ENCODE assay signal across 8 cellular contexts in the genomic region with DNA sequence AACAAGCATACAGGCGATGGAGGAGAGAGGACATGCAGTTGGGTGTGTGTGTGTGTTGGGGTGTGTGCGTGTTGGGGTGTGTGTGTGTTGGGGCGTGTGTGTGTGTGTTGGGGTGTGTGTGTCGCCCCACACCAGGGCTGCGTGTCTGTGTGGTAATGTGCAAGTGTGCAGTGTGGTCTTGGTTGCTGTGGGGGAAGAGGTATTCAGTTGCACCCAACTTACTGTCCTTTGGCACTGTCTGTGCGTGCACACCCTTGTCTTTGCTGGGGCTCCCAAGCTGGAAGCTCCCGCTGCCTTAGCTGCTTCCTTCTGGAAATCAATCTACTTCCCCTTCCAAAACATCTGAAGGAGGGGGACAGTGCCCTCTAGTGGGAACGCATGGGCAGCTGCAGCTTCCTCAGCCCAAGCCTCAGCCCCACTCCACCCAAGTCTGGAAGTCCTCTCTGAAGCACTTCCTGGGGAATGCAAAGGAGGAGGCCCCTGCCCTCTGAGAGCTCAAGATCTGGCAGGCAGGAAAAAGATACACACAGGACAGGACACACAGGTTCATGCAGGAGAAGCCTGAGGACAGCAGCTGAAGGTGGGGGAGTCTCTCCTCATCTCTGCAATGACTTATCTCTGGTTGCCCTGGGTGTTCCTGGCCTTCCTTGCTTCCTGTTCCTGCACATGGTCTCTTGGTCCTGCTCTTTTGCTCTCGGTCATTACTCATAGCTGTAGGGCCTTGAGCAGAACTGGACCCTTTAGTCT. TPM values are rescaled to one million over a fixed set of nuclear protein-coding genes. Genes with fewer than 3 reads are reported as not detected.
DNase-seq lines count a peak whose midpoint lies in the region; ATAC-seq and TF ChIP-seq lines count a peak whose summit lies in the region.

No MANE protein-coding gene starts in this region.

- H3K9ac ChIP-seq in BLaER1 treated with 17β-estradiol and CSF1 and Interleukin-3, amounts not matched to agents 10 nM and 100 nM = peak overlapping the region in 2 of 11 experiments; percentile 27 to 29; a peak in 2 of 22 replicates

- no peaks in the 10 kb centered on the region; a peak in 2 of 22 replicates for H4K20me1 ChIP-seq in BLaER1 treated with 17β-estradiol and CSF1 and Interleukin-3, amounts not matched to agents 10 nM and 100 nM

- H3K9me3 ChIP-seq in BLaER1 treated with 17β-estradiol and CSF1 and Interleukin-3, amounts not matched to agents 10 nM and 100 nM (replicated peaks in 1 of 11) = no peaks in the 10 kb centered on the region

- no peaks in the 10 kb centered on the region for H3K27me3 ChIP-seq in BLaER1 treated with 17β-estradiol and CSF1 and Interleukin-3, amounts not matched to agents 10 nM and 100 nM

- H3K4me2 ChIP-seq in BLaER1 treated with 17β-estradiol and CSF1 and Interleukin-3, amounts not matched to agents 10 nM and 100 nM = peak overlapping the region in 10 of 11 experiments; percentile 3 to 58 (median 44); a peak in 13 of 22 replicates

- H3K36me3 Mint-ChIP-seq in activated CD4-positive, alpha-beta memory T cell treated with anti-CD3 and anti-CD28 coated beads for 36 hours = no peaks in the 10 kb centered on the region
- no peaks in the 10 kb centered on the region for H3K36me3 Mint-ChIP-seq in endothelial cell (ENCODE audit: low read depth, unreplicated experiment)

- POLR2A ChIA-PET in activated CD4-positive, alpha-beta memory T cell treated with anti-CD3 and anti-CD28 coated beads for 36 hours (lab: Charles Lee) = no interaction called here

- no peaks in the 10 kb centered on the region for H3K27me3 Mint-ChIP-seq in activated CD4-positive, alpha-beta memory T cell treated with anti-CD3 and anti-CD28 coated beads for 36 hours
- H3K27me3 Mint-ChIP-seq in endothelial cell (ENCODE audit: unreplicated experiment) = peaks cover 8% of the 10 kb centered on the region

- CTCF ChIA-PET in activated CD4-positive, alpha-beta memory T cell treated with anti-CD3 and anti-CD28 coated beads for 36 hours (lab: Charles Lee) = interaction anchor here (0.7 to 15.4 kb wide), 37 partner anchors 9 to 293 kb away, joined by 3 to 259 read pairs (median 5); a partner anchor contains a TSS

- TF ChIP-seq CTCF in HFF-Myc (IDR thresholded peaks at IDR 0.05; ENCODE audit: low read depth, low read length, missing control alignments) = peak; percentile 99
- TF ChIP-seq CTCF in endothelial cell (IDR thresholded peaks at IDR 0.05; ENCODE audit: unreplicated experiment) = peak; percentile 80

- peaks cover 7% of the 10 kb centered on the region for H3K4me1 Mint-ChIP-seq in activated CD4-positive, alpha-beta memory T cell treated with anti-CD3 and anti-CD28 coated beads for 36 hours (ENCODE audit: low read depth)
- H3K4me1 Mint-ChIP-seq in endothelial cell (ENCODE audit: unreplicated experiment) = peaks cover 15% of the 10 kb centered on the region

- intact Hi-C loops in activated CD4-positive, alpha-beta memory T cell treated with anti-CD3 and anti-CD28 coated beads for 36 hours (cut with micrococcal nuclease) = loop anchor here (1.0 kb wide), 2 partner anchors 31 to 103 kb away; no protein-coding TSS in a partner anchor

- no peak overlapping the region for H3K4me3 Mint-ChIP-seq in activated CD4-positive, alpha-beta memory T cell treated with anti-CD3 and anti-CD28 coated beads for 36 hours
- peak overlapping the region; percentile 47 for H3K4me3 Mint-ChIP-seq in endothelial cell (ENCODE audit: unreplicated experiment)

- H3K4me1 ChIP-seq in BLaER1 treated with 17β-estradiol and CSF1 and Interleukin-3, amounts not matched to agents 10 nM and 100 nM = peaks cover 0 to 34% (median 20%) of the 10 kb centered on the region in 10 experiments; a peak in 14 of 20 replicates

- H3K27ac Mint-ChIP-seq in activated CD4-positive, alpha-beta memory T cell treated with anti-CD3 and anti-CD28 coated beads for 36 hours = no peak overlapping the region
- peak overlapping the region; percentile 39 for H3K27ac Mint-ChIP-seq in endothelial cell (ENCODE audit: unreplicated experiment)

- no peaks in the 10 kb centered on the region for H3K9me3 Mint-ChIP-seq in activated CD4-positive, alpha-beta memory T cell treated with anti-CD3 and anti-CD28 coated beads for 36 hours
- H3K9me3 Mint-ChIP-seq in endothelial cell (ENCODE audit: unreplicated experiment) = no peaks in the 10 kb centered on the region

- no peaks in the 10 kb centered on the region for H3K36me3 ChIP-seq in BLaER1 treated with 17β-estradiol and CSF1 and Interleukin-3, amounts not matched to agents 10 nM and 100 nM

- peak; percentile 69 for DNase-seq in HFF-Myc (ENCODE audit: extremely low read depth, low read depth)
- peak; percentile 55 for DNase-seq in NCI-H774 (lab: John Stamatoyannopoulos, UW)
- DNase-seq in activated CD4-positive, alpha-beta memory T cell treated with anti-CD3 and anti-CD28 coated beads for 36 hours = peak; percentile 77
- DNase-seq in endothelial cell (ENCODE audit: low spot score) = peak; percentile 86
- DNase-seq in mucosa of gallbladder (ENCODE audit: low spot score) = peak; percentile 81
- peak; percentile 82 for DNase-seq in stimulated activated CD8-positive, alpha-beta memory T cell treated with anti-CD3 and anti-CD28 coated beads, Interleukin-4, amount 100 ng/mL, for 48 hours

- no peak overlapping the region for H3K4me3 ChIP-seq in BLaER1 treated with 17β-estradiol and CSF1 and Interleukin-3, amounts not matched to agents 10 nM and 100 nM
- no peak overlapping the region for H3K4me3 ChIP-seq in HFF-Myc (replicated peaks; ENCODE audit: low read depth, low read length)

- no peak for ATAC-seq in HG03135 (IDR thresholded peaks at IDR 0.05; ENCODE audit: unreplicated experiment)

- H3K27ac ChIP-seq in BLaER1 treated with 17β-estradiol and CSF1 and Interleukin-3, amounts not matched to agents 10 nM and 100 nM = peak overlapping the region in 1 of 11 experiments; percentile 41; a peak in 1 of 22 replicates

RNA-seq across cellular contexts. Expression of a gene that starts 13.1 kb away (rescaled TPM):
- total RNA-seq in activated CD4-positive, alpha-beta memory T cell treated with anti-CD3 and anti-CD28 coated beads for 36 hours = 1 to 10 TPM; 1.1 to 1.6 TPM
- total RNA-seq in endothelial cell (ENCODE audit: unreplicated experiment) (1.9 TPM), mucosa of gallbladder (4.1 TPM)

RNA-seq across cellular contexts. Expression of a gene that starts 14.7 kb away (rescaled TPM):
- total RNA-seq in activated CD4-positive, alpha-beta memory T cell treated with anti-CD3 and anti-CD28 coated beads for 36 hours = 10 to 100 TPM; 56.1 to 56.3 TPM
- total RNA-seq in endothelial cell (ENCODE audit: unreplicated experiment) (101 TPM), mucosa of gallbladder (49.5 TPM)

RNA-seq across cellular contexts. Expression of a gene that starts 33.3 kb away (rescaled TPM):
- under 1 TPM; 0.10 to 0.34 TPM for total RNA-seq in activated CD4-positive, alpha-beta memory T cell treated with anti-CD3 and anti-CD28 coated beads for 36 hours
- total RNA-seq in endothelial cell (ENCODE audit: unreplicated experiment) (not detected), mucosa of gallbladder (21.5 TPM)

RNA-seq across cellular contexts. Expression of a gene that starts 41.5 kb away (rescaled TPM):
- 10 to 100 TPM; 46.1 to 48.7 TPM for total RNA-seq in activated CD4-positive, alpha-beta memory T cell treated with anti-CD3 and anti-CD28 coated beads for 36 hours
- total RNA-seq in endothelial cell (ENCODE audit: unreplicated experiment) = 36.4 TPM
- 80.5 TPM for total RNA-seq in mucosa of gallbladder

RNA-seq across cellular contexts. Expression of a gene that starts 45.2 kb away (rescaled TPM):
- 100 to 1,000 TPM; 145 to 152 TPM for total RNA-seq in activated CD4-positive, alpha-beta memory T cell treated with anti-CD3 and anti-CD28 coated beads for 36 hours
- total RNA-seq in endothelial cell (ENCODE audit: unreplicated experiment) (19.5 TPM), mucosa of gallbladder (16.6 TPM)

Comparison
In these comparisons a context has a peak if more than half of its experiments do, and no peak if none do; other contexts are left out.
1. RNA of a gene that starts 33.3 kb away (total RNA-seq): 21.5 TPM in mucosa of gallbladder (single experiment); 0.10 to 0.34 TPM in activated CD4-positive, alpha-beta memory T cell treated with anti-CD3 and anti-CD28 coated beads for 36 hours and not detected in endothelial cell (single experiment); every median in the first group is over 10 times any median in the second.
2. Peak in every context shown above with its lines, with median percentiles within 50 percentile points of each other: DNase-seq.